Comparison of ENCODE assay signal across 1 cellular context in genomic region chr12:49322708-49323523, GRCh38.
TF ChIP-seq lines count a peak whose summit lies in the region.

A gene with protein sequence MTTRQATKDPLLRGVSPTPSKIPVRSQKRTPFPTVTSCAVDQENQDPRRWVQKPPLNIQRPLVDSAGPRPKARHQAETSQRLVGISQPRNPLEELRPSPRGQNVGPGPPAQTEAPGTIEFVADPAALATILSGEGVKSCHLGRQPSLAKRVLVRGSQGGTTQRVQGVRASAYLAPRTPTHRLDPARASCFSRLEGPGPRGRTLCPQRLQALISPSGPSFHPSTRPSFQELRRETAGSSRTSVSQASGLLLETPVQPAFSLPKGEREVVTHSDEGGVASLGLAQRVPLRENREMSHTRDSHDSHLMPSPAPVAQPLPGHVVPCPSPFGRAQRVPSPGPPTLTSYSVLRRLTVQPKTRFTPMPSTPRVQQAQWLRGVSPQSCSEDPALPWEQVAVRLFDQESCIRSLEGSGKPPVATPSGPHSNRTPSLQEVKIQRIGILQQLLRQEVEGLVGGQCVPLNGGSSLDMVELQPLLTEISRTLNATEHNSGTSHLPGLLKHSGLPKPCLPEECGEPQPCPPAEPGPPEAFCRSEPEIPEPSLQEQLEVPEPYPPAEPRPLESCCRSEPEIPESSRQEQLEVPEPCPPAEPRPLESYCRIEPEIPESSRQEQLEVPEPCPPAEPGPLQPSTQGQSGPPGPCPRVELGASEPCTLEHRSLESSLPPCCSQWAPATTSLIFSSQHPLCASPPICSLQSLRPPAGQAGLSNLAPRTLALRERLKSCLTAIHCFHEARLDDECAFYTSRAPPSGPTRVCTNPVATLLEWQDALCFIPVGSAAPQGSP (plus strand): TSS chr12:49323255. CDS start chr12:49323609, 354 bp downstream.

TF ChIP-seq in A549, 52 proteins besides CTCF, POLR2A, EP300 and RAD21 (continued from another document):
- TF ChIP-seq, protein P1, sequence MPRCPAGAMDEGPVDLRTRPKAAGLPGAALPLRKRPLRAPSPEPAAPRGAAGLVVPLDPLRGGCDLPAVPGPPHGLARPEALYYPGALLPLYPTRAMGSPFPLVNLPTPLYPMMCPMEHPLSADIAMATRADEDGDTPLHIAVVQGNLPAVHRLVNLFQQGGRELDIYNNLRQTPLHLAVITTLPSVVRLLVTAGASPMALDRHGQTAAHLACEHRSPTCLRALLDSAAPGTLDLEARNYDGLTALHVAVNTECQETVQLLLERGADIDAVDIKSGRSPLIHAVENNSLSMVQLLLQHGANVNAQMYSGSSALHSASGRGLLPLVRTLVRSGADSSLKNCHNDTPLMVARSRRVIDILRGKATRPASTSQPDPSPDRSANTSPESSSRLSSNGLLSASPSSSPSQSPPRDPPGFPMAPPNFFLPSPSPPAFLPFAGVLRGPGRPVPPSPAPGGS (IDR thresholded peaks at IDR 0.05), result peak; percentile 92; the same call in 1 of the 3 replicates
- no peak for TF ChIP-seq ZNF302 (CRISPR knock-in tag; IDR thresholded peaks at IDR 0.05)
- TF ChIP-seq ATOH8 (CRISPR knock-in tag; IDR thresholded peaks at IDR 0.05; ENCODE audit: low read depth), result no peak
- TF ChIP-seq MYC (IDR thresholded peaks at IDR 0.05; ENCODE audit: borderline replicate concordance, low read length), result no peak
- peak; percentile 98 for TF ChIP-seq HDAC2 (IDR thresholded peaks at IDR 0.05)
- TF ChIP-seq, protein P2, sequence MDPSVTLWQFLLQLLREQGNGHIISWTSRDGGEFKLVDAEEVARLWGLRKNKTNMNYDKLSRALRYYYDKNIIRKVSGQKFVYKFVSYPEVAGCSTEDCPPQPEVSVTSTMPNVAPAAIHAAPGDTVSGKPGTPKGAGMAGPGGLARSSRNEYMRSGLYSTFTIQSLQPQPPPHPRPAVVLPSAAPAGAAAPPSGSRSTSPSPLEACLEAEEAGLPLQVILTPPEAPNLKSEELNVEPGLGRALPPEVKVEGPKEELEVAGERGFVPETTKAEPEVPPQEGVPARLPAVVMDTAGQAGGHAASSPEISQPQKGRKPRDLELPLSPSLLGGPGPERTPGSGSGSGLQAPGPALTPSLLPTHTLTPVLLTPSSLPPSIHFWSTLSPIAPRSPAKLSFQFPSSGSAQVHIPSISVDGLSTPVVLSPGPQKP (IDR thresholded peaks at IDR 0.05; ENCODE audit: low read depth, low read length), result no peak
- TF ChIP-seq, protein P3, sequence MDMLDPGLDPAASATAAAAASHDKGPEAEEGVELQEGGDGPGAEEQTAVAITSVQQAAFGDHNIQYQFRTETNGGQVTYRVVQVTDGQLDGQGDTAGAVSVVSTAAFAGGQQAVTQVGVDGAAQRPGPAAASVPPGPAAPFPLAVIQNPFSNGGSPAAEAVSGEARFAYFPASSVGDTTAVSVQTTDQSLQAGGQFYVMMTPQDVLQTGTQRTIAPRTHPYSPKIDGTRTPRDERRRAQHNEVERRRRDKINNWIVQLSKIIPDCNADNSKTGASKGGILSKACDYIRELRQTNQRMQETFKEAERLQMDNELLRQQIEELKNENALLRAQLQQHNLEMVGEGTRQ (IDR thresholded peaks at IDR 0.05), result no peak
- no peak for TF ChIP-seq ESRRA (IDR thresholded peaks at IDR 0.05; ENCODE audit: borderline replicate concordance, low read length)
- TF ChIP-seq HOXA7 (CRISPR knock-in tag; IDR thresholded peaks at IDR 0.05), result no peak
- TF ChIP-seq ZSCAN20 (CRISPR knock-in tag; IDR thresholded peaks at IDR 0.05), result no peak
- TF ChIP-seq RNF2 (IDR thresholded peaks at IDR 0.05; ENCODE audit: borderline replicate concordance, low read depth), result no peak
- no peak for TF ChIP-seq CBX2 (IDR thresholded peaks at IDR 0.05; ENCODE audit: borderline replicate concordance, low read depth)
- no peak for TF ChIP-seq SMC3 (IDR thresholded peaks at IDR 0.05)
- no peak for TF ChIP-seq HES2 (IDR thresholded peaks at IDR 0.05)
- TF ChIP-seq REST (IDR thresholded peaks at IDR 0.05), result peak; percentile 82
- TF ChIP-seq CHD2 (IDR thresholded peaks at IDR 0.05; ENCODE audit: low read length, partially characterized antibody), result peak; percentile 86
- TF ChIP-seq HOXB5 (CRISPR knock-in tag; IDR thresholded peaks at IDR 0.05), result no peak
- TF ChIP-seq MAZ (IDR thresholded peaks at IDR 0.05; ENCODE audit: borderline replicate concordance, low read depth, low read length), result no peak
